ENCODE assay signal across 8 cellular contexts in the genomic region with DNA sequence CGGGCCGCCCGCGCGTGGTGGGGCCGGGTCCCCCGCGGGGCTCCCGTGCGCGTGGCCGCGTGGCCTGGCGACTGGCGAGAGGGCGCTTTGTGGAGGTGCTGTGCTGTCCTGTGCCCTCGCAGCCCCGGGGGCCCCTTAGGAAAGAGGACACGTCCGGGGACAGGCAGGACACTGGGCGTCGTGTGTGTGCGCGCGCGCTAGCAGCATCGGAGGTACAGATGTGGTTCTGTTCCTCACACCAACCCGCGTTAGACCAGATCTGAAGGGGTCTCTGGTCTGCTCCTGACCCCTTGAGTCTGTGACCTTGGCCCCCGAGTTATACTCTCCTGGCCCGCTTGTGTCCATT. TPM values are rescaled to one million over a fixed set of nuclear protein-coding genes. Genes with fewer than 3 reads are reported as not detected.
DNase-seq lines count a peak whose midpoint lies in the region; ATAC-seq and TF ChIP-seq lines count a peak whose summit lies in the region.

No MANE protein-coding gene starts in this region.

- TF ChIP-seq CTCF in Caco-2 (IDR thresholded peaks at IDR 0.05; ENCODE audit: insufficient read depth in 1 of 2, low read depth in 1 of 2, low read length in 1 of 2, severe bottlenecking in 1 of 2, unreplicated experiment in 1 of 2) (no peak), Panc1 (IDR thresholded peaks at IDR 0.05) (no peak), esophagus muscularis mucosa (IDR thresholded peaks at IDR 0.05) (no peak)

- peak overlapping the region; percentile 77 for H2BK120ac ChIP-seq in neuronal stem cell (ENCODE audit: low read depth, low read length)

- no peaks in the 10 kb centered on the region for H3K36me3 ChIP-seq in Caco-2 (ENCODE audit: control insufficient read depth, insufficient read depth, low read length)
- no peaks in the 10 kb centered on the region for H3K36me3 ChIP-seq in Panc1 (ENCODE audit: control insufficient read depth, insufficient read depth, low read length)
- H3K36me3 ChIP-seq in esophagus muscularis mucosa = no peaks in the 10 kb centered on the region
- no peaks in the 10 kb centered on the region for H3K36me3 ChIP-seq in neuronal stem cell (replicated peaks in 1 of 2; ENCODE audit: control insufficient read depth in 2 of 2, insufficient read depth in 2 of 2, low read length in 2 of 2)

- H2AK5ac ChIP-seq in neuronal stem cell (ENCODE audit: low read depth, low read length) = peak overlapping the region; percentile 49

- no peak overlapping the region for H3K27ac Mint-ChIP-seq in Caco-2 (ENCODE audit: unreplicated experiment)

- intact Hi-C loops in Caco-2 (cut with micrococcal nuclease; ENCODE audit: unreplicated experiment) (no loop called here), Panc1 (cut with micrococcal nuclease; ENCODE audit: unreplicated experiment) (loop anchor here (5.0 kb wide), 1 partner anchor 79 kb away; no protein-coding TSS in a partner anchor), esophagus muscularis mucosa (cut with DNase I) (no loop called here)

- CTCF ChIA-PET in Caco-2 (lab: Charles Lee) = interaction anchor here (0.6 kb wide), 1 partner anchor 829 kb away, joined by 5 read pairs; no protein-coding TSS in a partner anchor
- CTCF ChIA-PET in Panc1 (lab: Charles Lee) = interaction anchor here (0.6 kb wide), 1 partner anchor 241 kb away, joined by 7 read pairs; no protein-coding TSS in a partner anchor

- no peak overlapping the region for H3K4ac ChIP-seq in neuronal stem cell (ENCODE audit: low read length)

- H3K79me1 ChIP-seq in neuronal stem cell (ENCODE audit: low read depth, low read length) = no peaks in the 10 kb centered on the region

- peak overlapping the region; percentile 100 for H2AFZ ChIP-seq in neuronal stem cell (ENCODE audit: low read length)

- H3K4me1 ChIP-seq in Caco-2 (no peaks in the 10 kb centered on the region), Panc1 (ENCODE audit: control insufficient read depth, insufficient read depth, low read length) (no peaks in the 10 kb centered on the region), esophagus muscularis mucosa (peaks cover 8 to 32% (median 18%) of the 10 kb centered on the region in 4 donors), neuronal stem cell (ENCODE audit: control insufficient read depth in 2 of 2, insufficient read depth in 1 of 2, low read depth in 1 of 2, low read length in 2 of 2) (peaks cover 0 to 7% of the 10 kb centered on the region in 2 donors)

- peak; percentile 46 for ATAC-seq in Panc1
- no peak for ATAC-seq in HG03175 (IDR thresholded peaks at IDR 0.05; ENCODE audit: unreplicated experiment)
- ATAC-seq in HG03095 (IDR thresholded peaks at IDR 0.05; ENCODE audit: unreplicated experiment) = no peak
- no peak for ATAC-seq in HG03196 (IDR thresholded peaks at IDR 0.05; ENCODE audit: unreplicated experiment)

- H2BK15ac ChIP-seq in neuronal stem cell (ENCODE audit: low read length) = no peak overlapping the region

- H3K4me3 ChIP-seq in Caco-2 (ENCODE audit: low read depth, low read length) = peak overlapping the region; percentile 34
- peak overlapping the region in 1 of 2 experiments; percentile 35; a peak in 3 of 4 replicates for H3K4me3 ChIP-seq in Panc1 (ENCODE audit: low read depth in 2 of 2, low read length in 2 of 2)
- peak overlapping the region; percentile 62 to 77 (median 68) for H3K4me3 ChIP-seq in esophagus muscularis mucosa
- H3K4me3 ChIP-seq in neuronal stem cell (ENCODE audit: low read length in 2 of 2) = peak overlapping the region; percentile 37 to 77

- peak overlapping the region; percentile 65 for H2BK12ac ChIP-seq in neuronal stem cell (ENCODE audit: low read length)

- H4K91ac ChIP-seq in neuronal stem cell (ENCODE audit: low read depth, low read length, poor library complexity) = no peak overlapping the region

- H3K36me3 Mint-ChIP-seq in Caco-2 (ENCODE audit: insufficient read depth, unreplicated experiment) = peaks cover 5% of the 10 kb centered on the region

- H4K8ac ChIP-seq in neuronal stem cell (ENCODE audit: low read depth, low read length) = peak overlapping the region; percentile 57

- H3K18ac ChIP-seq in neuronal stem cell (ENCODE audit: low read length) = peak overlapping the region; percentile 96

- 9% methylated on average over 3 of the region's 31 CpGs for WGBS in esophagus muscularis mucosa
- no CpG with 5 or more reads among the region's 31 CpGs for WGBS in neuronal stem cell (ENCODE audit: extremely low coverage in 2 of 2, insufficient read length in 2 of 2, insufficient replicate concordance in 1 of 2), 2 donors

- peak overlapping the region; percentile 80 for H3K9ac ChIP-seq in neuronal stem cell (ENCODE audit: low read depth, low read length, poor library complexity)

- no peak for TF ChIP-seq POLR2A in esophagus muscularis mucosa (IDR thresholded peaks at IDR 0.05; ENCODE audit: low read depth)

- BruUV-seq in Caco-2 (replicated peaks; lab: Mats Ljungman, UMichigan) (no TSS peak), Panc1 (replicated peaks; lab: Mats Ljungman, UMichigan) (no TSS peak)

- H3K4me1 Mint-ChIP-seq in Caco-2 (ENCODE audit: low read depth, unreplicated experiment) = peaks cover 7% of the 10 kb centered on the region

- in situ Hi-C loops in Panc1 (cut with HindIII; ENCODE audit: low pct_unique_long_range_greater_than_20kb, low sequenced_read_pairs) = no loop called here

- H3K27ac ChIP-seq in Panc1 (ENCODE audit: low read length) = no peak overlapping the region
- H3K27ac ChIP-seq in esophagus muscularis mucosa (replicated peaks in 1 of 4) = peak overlapping the region; percentile 59 to 76 (median 68)
- H3K27ac ChIP-seq in neuronal stem cell (replicated peaks; ENCODE audit: low read length) = no peak overlapping the region

- H3K9me3 Mint-ChIP-seq in Caco-2 (ENCODE audit: unreplicated experiment) = peaks cover 13% of the 10 kb centered on the region

- H3K27me3 Mint-ChIP-seq in Caco-2 (ENCODE audit: insufficient read depth, unreplicated experiment) = peaks cover 27% of the 10 kb centered on the region

- H3K9me3 ChIP-seq in Caco-2 (no peaks in the 10 kb centered on the region), Panc1 (ENCODE audit: control insufficient read depth, insufficient read depth, low read depth, low read length) (no peaks in the 10 kb centered on the region), esophagus muscularis mucosa (no peaks in the 10 kb centered on the region), neuronal stem cell (replicated peaks in 1 of 2; ENCODE audit: control insufficient read depth in 2 of 2, insufficient read depth in 1 of 2, low read depth in 1 of 2, low read length in 2 of 2) (peaks cover 0 to 6% of the 10 kb centered on the region in 2 donors)

- DNase-seq in Caco-2 (no peak), Panc1 (ENCODE audit: low read depth, low spot score) (no peak), esophagus muscularis mucosa (ENCODE audit: extremely low spot score) (peak; percentile 81), neuronal stem cell (ENCODE audit: low spot score) (no peak), germinal center (ENCODE audit: low spot score) (no peak)

- TF ChIP-seq EP300 in esophagus muscularis mucosa (IDR thresholded peaks at IDR 0.05) = no peak

- peak overlapping the region; percentile 41 for H2BK5ac ChIP-seq in neuronal stem cell (ENCODE audit: low read length)

- H3K14ac ChIP-seq in neuronal stem cell (ENCODE audit: low read length) = peak overlapping the region; percentile 86

- H3K4me3 Mint-ChIP-seq in Caco-2 (ENCODE audit: unreplicated experiment) = peak overlapping the region; percentile 40

- H3K27me3 ChIP-seq in Caco-2 (replicated peaks; ENCODE audit: control insufficient read depth, insufficient read depth, low read length) (no peaks in the 10 kb centered on the region; the same call in 1 of the 2 replicates), Panc1 (ENCODE audit: control insufficient read depth, insufficient read depth, low read length) (peaks cover 7% of the 10 kb centered on the region; the same call in 1 of the 2 replicates), esophagus muscularis mucosa (no peaks in the 10 kb centered on the region), neuronal stem cell (ENCODE audit: control insufficient read depth in 3 of 3, insufficient read depth in 3 of 3, low read depth in 1 of 3, low read length in 3 of 3) (peaks cover 5 to 36% (median 16%) of the 10 kb centered on the region in 3 experiments)

- POLR2A ChIA-PET in Caco-2 (lab: Charles Lee) = no interaction called here
- POLR2A ChIA-PET in Panc1 (lab: Charles Lee) = no interaction called here

- peak overlapping the region; percentile 50 for H3K23ac ChIP-seq in neuronal stem cell (ENCODE audit: low read depth, low read length, poor library complexity)

- peak overlapping the region; percentile 88 for H3K4me2 ChIP-seq in neuronal stem cell (ENCODE audit: insufficient read depth, low read length, poor library complexity, severe bottlenecking)

RNA-seq across cellular contexts. Expression of a gene that starts 0.5 kb away (rescaled TPM):
- not detected in 2 replicates for total RNA-seq in Caco-2 (2022)
- 0.49 TPM for total RNA-seq in Panc1 (2021; ENCODE audit: unreplicated experiment)
- polyA plus RNA-seq in Panc1 (2012; ENCODE audit: insufficient read length) = 1.6 TPM
- 10 to 100 TPM in 2 of 4 donors, 1 to 10 TPM in 2; 7.5 to 16.2 (median 10.3) TPM for total RNA-seq in esophagus muscularis mucosa
- polyA plus RNA-seq in neuronal stem cell (2013, experiment 1 of 2) = 0.25 TPM
- 0.19 TPM for polyA plus RNA-seq in neuronal stem cell (2013, experiment 2 of 2)

Comparison
In these comparisons a context has a peak if more than half of its experiments do, and no peak if none do; other contexts are left out.
1. H3K27ac ChIP-seq: peak in esophagus muscularis mucosa (4 of 4); none in Panc1 (single experiment) and neuronal stem cell (single experiment).